Comparison of ENCODE assay signal across 13 cellular contexts in genomic region chr6:118354641-118355040, GRCh38.
DNase-seq lines count a peak whose midpoint lies in the region; ATAC-seq, FAIRE-seq and TF ChIP-seq lines count a peak whose summit lies in the region.
"Had no signal": no experiment of that assay in that cellular context is flagged by ENCODE, and none has a peak within 500 bp of the region (broad histone marks: within the 10 kb centered on the region; RNA-seq: fewer than 3 reads in every experiment).

No MANE protein-coding gene starts in this region.

- WGBS in sigmoid colon, 2 donors: 71 to 83% methylated on average over 2 of the region's 2 CpGs
- WGBS in stomach, 5 donors: 76 to 87% (median 81%) methylated on average over 2 of the region's 2 CpGs

- peaks cover 0 to 49% (median 19%) of the 10 kb centered on the region in 4 donors for H3K4me1 ChIP-seq in sigmoid colon
- no peaks in the 10 kb centered on the region for H3K4me1 ChIP-seq in stomach
- H3K4me1 ChIP-seq: spleen had no signal

- no peak for TF ChIP-seq CTCF in sigmoid colon (IDR thresholded peaks at IDR 0.05)
- no peak for TF ChIP-seq CTCF in stomach (IDR thresholded peaks at IDR 0.05)

- DNase-seq in GM18507 (ENCODE audit: extremely low spot score, insufficient read length, low read depth) (peak; percentile 8), sigmoid colon (no peak), NCI-H1694 (lab: John Stamatoyannopoulos, UW) (no peak), stomach (no peak)
- no peak for DNase-seq in stimulated activated naive CD4-positive, alpha-beta T cell treated with Interleukin-2 at 50 U/mL for 16 hours (lab: John Stamatoyannopoulos, UW)
- DNase-seq: activated CD4-positive, alpha-beta memory T cell treated with anti-CD3 and anti-CD28 coated beads for 36 hours; foreskin fibroblast; spleen; T-helper 17 cell had no signal

- no peak overlapping the region for H3K27ac ChIP-seq in sigmoid colon
- H3K27ac ChIP-seq in stomach: no peak overlapping the region
- H3K27ac ChIP-seq: HL-60, spleen had no signal

- peak; percentile 82 for FAIRE-seq in GM18507 (lab: Jason Lieb, UNC)

- H3K9me3 ChIP-seq in sigmoid colon: no peaks in the 10 kb centered on the region
- H3K9me3 ChIP-seq in stomach: no peaks in the 10 kb centered on the region
- H3K9me3 ChIP-seq: spleen had no signal

- H3K4me3 ChIP-seq in sigmoid colon (no peak overlapping the region), stomach (no peak overlapping the region)
- H3K4me3 ChIP-seq: spleen had no signal

- no peaks in the 10 kb centered on the region for H3K36me3 ChIP-seq in sigmoid colon
- H3K36me3 ChIP-seq in stomach: no peaks in the 10 kb centered on the region
- H3K36me3 ChIP-seq: spleen had no signal

- TF ChIP-seq POLR2A in sigmoid colon (IDR thresholded peaks at IDR 0.05): no peak
- TF ChIP-seq POLR2A in stomach (IDR thresholded peaks at IDR 0.05): no peak

- peak; percentile 89 for ATAC-seq in GM19468 (IDR thresholded peaks at IDR 0.05; ENCODE audit: extremely low read depth, unreplicated experiment)
- peak; percentile 99 for ATAC-seq in HG02884 (IDR thresholded peaks at IDR 0.05; ENCODE audit: unreplicated experiment)
- ATAC-seq in HG03520 (IDR thresholded peaks at IDR 0.05; ENCODE audit: unreplicated experiment): peak; percentile 99
- ATAC-seq: T-helper 17 cell had no signal

- H3K27me3 ChIP-seq in sigmoid colon: no peaks in the 10 kb centered on the region
- no peaks in the 10 kb centered on the region for H3K27me3 ChIP-seq in stomach
- H3K27me3 ChIP-seq: spleen had no signal

- intact Hi-C loops in sigmoid colon (cut with DNase I) (loop anchor here (5.0 kb wide), 1 partner anchor 67 kb away; no protein-coding TSS in a partner anchor), stomach (cut with DNase I; ENCODE audit: low total_unique reads) (no loop called here)

- TF ChIP-seq EP300 in sigmoid colon (IDR thresholded peaks at IDR 0.05): no peak
- TF ChIP-seq EP300 in stomach (IDR thresholded peaks at IDR 0.05): no peak
